23 cellular contexts compared by ENCODE assay signal in genomic region chr10:61091531-61091930, GRCh38.
"Had no signal": no experiment of that assay in that cellular context is flagged by ENCODE, and none has a peak within 500 bp of the region (broad histone marks: within the 10 kb centered on the region; RNA-seq: fewer than 3 reads in every experiment).

No MANE protein-coding gene starts in this region.

- H3K4me3 Mint-ChIP-seq: effector memory CD8-positive, alpha-beta T cell; endodermal cell had no signal

- H3K27me3 ChIP-seq: dorsolateral prefrontal cortex, esophagus squamous epithelium, gastrocnemius medialis, heart right ventricle, left lung had no signal

- H3K4me1 ChIP-seq: esophagus squamous epithelium, gastrocnemius medialis, heart right ventricle, left lung, lower lobe of right lung had no signal

- DNase-seq: dermis blood vessel endothelial cell; dorsolateral prefrontal cortex; effector CD8-positive, alpha-beta T cell; effector memory CD8-positive, alpha-beta T cell; endodermal cell; erythroblast; esophagus squamous epithelium; foreskin fibroblast; foreskin melanocyte; gastrocnemius medialis; glutamatergic neuron; head of caudate nucleus; heart right ventricle; hippocampal formation; left cardiac atrium; left lung; left ventricle myocardium superior; lower lobe of right lung; mesendoderm; midbrain had no signal

- H3K4me3 ChIP-seq: coronary artery, dorsolateral prefrontal cortex, esophagus squamous epithelium, gastrocnemius medialis, heart right ventricle, left lung, lower lobe of right lung had no signal

- H3K27ac Mint-ChIP-seq: effector memory CD8-positive, alpha-beta T cell; endodermal cell had no signal

- H3K9me3 Mint-ChIP-seq: endodermal cell had no signal

- H3K9me3 ChIP-seq: esophagus squamous epithelium, gastrocnemius medialis, left lung, lower lobe of right lung had no signal

- H3K27ac ChIP-seq: coronary artery, dorsolateral prefrontal cortex, epithelial cell of prostate, esophagus squamous epithelium, gastrocnemius medialis, heart right ventricle, left lung, lower lobe of right lung had no signal

- ATAC-seq: effector memory CD8-positive, alpha-beta T cell; esophagus mucosa; gastrocnemius medialis; heart right ventricle; left cardiac atrium; left lung; left ventricle myocardium superior; lower lobe of right lung had no signal
